ENCODE assay signal across 1 cellular context in the genomic region with DNA sequence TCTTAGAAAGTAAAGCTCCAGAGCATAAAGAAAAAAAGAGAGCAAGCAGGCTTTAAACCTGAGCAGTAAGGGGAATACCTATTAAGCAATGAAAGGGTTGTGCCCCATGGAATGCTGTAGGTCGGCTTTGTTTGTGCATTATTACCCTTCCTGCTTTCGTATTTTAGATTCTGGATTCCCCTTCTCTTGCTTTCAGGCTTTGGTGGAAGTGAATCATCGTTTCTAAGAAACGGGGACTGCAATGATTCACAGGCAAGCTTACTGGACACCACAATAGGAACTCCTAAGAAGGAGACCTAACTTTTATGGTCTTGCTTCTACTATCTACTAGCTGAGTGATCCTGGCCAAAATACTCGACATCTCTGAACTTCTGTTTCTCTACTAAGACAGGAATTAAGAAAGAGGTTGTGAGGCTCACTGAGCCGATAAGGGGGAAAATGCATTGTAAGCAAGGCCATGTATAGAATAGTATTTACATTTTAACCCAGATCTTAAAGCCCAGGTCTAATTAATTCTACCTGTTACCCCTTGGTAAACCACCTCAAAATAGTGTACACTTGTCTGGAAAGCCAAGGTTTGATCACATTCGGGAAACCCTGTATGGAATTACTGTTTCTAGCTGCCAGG.
TF ChIP-seq lines count a peak whose summit lies in the region.

No MANE protein-coding gene starts in this region.

TF ChIP-seq in GM12878, 131 proteins besides CTCF, POLR2A, EP300 and RAD21 (continued from another document):
- TF ChIP-seq LARP7 (IDR thresholded peaks at IDR 0.05) (no peak), JUND (IDR thresholded peaks at IDR 0.05; ENCODE audit: low read depth, low read length) (no peak), JUNB (IDR thresholded peaks at IDR 0.05) (peak; percentile 55; the same call in 1 of the 2 replicates), BRCA1 (IDR thresholded peaks at IDR 0.05; ENCODE audit: low read depth, low read length) (no peak), SMAD5 (IDR thresholded peaks at IDR 0.05; ENCODE audit: low read depth) (no peak), CBX5 (IDR thresholded peaks at IDR 0.05; ENCODE audit: low read depth) (no peak), BCL11A (IDR thresholded peaks at IDR 0.05; ENCODE audit: low read depth, low read length) (no peak), ZZZ3 (IDR thresholded peaks at IDR 0.05; ENCODE audit: control insufficient read depth, insufficient read length, low read depth) (no peak), STAT3 (IDR thresholded peaks at IDR 0.05; ENCODE audit: low read depth, low read length) (no peak), HDAC2 (IDR thresholded peaks at IDR 0.05) (no peak), TCF3 (IDR thresholded peaks at IDR 0.05; ENCODE audit: borderline replicate concordance, insufficient read depth, low read depth, low read length) (no peak), RUNX3 (IDR thresholded peaks at IDR 0.05; ENCODE audit: low read length) (peak; percentile 56; the same call in 1 of the 2 replicates), NFIC (IDR thresholded peaks at IDR 0.05; ENCODE audit: low read depth, low read length) (peak; percentile 32; the same call in 1 of the 2 replicates), IRF4 (IDR thresholded peaks at IDR 0.05; ENCODE audit: low read depth, low read length) (0 out of 2 replicates have a peak, but pooled peaks have one; percentile 26), CREM (IDR thresholded peaks at IDR 0.05; ENCODE audit: low read depth) (peak; percentile 36; the same call in 1 of the 2 replicates), IKZF2 (IDR thresholded peaks at IDR 0.05) (peak; percentile 69 to 75), RELA (IDR thresholded peaks at IDR 0.05; ENCODE audit: borderline replicate concordance, partially characterized antibody) (peak; percentile 44), ZNF622 (IDR thresholded peaks at IDR 0.05) (no peak), TCF7 (IDR thresholded peaks at IDR 0.05; ENCODE audit: borderline replicate concordance) (no peak), NFXL1 (IDR thresholded peaks at IDR 0.05; ENCODE audit: borderline replicate concordance) (no peak), ATF7 (IDR thresholded peaks at IDR 0.05; ENCODE audit: low read depth) (peak; percentile 63), MXI1 (IDR thresholded peaks at IDR 0.05; ENCODE audit: low read depth, low read length) (no peak; the same call in 1 of the 2 replicates), FOS (IDR thresholded peaks at IDR 0.05; ENCODE audit: borderline replicate concordance, extremely low read depth, insufficient read length) (no peak), PML (IDR thresholded peaks at IDR 0.05; ENCODE audit: low read length) (peak; percentile 30; the same call in 1 of the 2 replicates), DPF2 (IDR thresholded peaks at IDR 0.05) (no peak), MTA2 (IDR thresholded peaks at IDR 0.05; ENCODE audit: low read depth) (no peak; the same call in 1 of the 2 replicates), TCF12 (IDR thresholded peaks at IDR 0.05; ENCODE audit: low read depth, low read length) (no peak)
- TF ChIP-seq, protein P1, sequence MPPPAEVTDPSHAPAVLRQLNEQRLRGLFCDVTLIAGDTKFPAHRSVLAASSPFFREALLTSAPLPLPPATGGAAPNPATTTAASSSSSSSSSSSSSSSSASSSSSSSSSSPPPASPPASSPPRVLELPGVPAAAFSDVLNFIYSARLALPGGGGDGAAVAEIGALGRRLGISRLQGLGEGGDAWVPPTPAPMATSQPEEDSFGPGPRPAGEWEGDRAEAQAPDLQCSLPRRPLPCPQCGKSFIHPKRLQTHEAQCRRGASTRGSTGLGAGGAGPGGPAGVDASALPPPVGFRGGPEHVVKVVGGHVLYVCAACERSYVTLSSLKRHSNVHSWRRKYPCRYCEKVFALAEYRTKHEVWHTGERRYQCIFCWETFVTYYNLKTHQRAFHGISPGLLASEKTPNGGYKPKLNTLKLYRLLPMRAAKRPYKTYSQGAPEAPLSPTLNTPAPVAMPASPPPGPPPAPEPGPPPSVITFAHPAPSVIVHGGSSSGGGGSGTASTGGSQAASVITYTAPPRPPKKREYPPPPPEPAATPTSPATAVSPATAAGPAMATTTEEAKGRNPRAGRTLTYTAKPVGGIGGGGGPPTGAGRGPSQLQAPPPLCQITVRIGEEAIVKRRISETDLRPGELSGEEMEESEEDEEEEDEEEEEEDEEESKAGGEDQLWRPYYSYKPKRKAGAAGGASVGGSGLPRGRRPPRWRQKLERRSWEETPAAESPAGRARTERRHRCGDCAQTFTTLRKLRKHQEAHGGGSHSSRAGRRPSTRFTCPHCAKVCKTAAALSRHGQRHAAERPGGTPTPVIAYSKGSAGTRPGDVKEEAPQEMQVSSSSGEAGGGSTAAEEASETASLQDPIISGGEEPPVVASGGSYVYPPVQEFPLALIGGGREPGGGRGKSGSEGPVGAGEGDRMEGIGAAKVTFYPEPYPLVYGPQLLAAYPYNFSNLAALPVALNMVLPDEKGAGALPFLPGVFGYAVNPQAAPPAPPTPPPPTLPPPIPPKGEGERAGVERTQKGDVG (CRISPR knock-in tag; IDR thresholded peaks at IDR 0.05): no peak
- TF ChIP-seq, protein P2, sequence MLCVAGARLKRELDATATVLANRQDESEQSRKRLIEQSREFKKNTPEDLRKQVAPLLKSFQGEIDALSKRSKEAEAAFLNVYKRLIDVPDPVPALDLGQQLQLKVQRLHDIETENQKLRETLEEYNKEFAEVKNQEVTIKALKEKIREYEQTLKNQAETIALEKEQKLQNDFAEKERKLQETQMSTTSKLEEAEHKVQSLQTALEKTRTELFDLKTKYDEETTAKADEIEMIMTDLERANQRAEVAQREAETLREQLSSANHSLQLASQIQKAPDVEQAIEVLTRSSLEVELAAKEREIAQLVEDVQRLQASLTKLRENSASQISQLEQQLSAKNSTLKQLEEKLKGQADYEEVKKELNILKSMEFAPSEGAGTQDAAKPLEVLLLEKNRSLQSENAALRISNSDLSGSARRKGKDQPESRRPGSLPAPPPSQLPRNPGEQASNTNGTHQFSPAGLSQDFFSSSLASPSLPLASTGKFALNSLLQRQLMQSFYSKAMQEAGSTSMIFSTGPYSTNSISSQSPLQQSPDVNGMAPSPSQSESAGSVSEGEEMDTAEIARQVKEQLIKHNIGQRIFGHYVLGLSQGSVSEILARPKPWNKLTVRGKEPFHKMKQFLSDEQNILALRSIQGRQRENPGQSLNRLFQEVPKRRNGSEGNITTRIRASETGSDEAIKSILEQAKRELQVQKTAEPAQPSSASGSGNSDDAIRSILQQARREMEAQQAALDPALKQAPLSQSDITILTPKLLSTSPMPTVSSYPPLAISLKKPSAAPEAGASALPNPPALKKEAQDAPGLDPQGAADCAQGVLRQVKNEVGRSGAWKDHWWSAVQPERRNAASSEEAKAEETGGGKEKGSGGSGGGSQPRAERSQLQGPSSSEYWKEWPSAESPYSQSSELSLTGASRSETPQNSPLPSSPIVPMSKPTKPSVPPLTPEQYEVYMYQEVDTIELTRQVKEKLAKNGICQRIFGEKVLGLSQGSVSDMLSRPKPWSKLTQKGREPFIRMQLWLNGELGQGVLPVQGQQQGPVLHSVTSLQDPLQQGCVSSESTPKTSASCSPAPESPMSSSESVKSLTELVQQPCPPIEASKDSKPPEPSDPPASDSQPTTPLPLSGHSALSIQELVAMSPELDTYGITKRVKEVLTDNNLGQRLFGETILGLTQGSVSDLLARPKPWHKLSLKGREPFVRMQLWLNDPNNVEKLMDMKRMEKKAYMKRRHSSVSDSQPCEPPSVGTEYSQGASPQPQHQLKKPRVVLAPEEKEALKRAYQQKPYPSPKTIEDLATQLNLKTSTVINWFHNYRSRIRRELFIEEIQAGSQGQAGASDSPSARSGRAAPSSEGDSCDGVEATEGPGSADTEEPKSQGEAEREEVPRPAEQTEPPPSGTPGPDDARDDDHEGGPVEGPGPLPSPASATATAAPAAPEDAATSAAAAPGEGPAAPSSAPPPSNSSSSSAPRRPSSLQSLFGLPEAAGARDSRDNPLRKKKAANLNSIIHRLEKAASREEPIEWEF (IDR thresholded peaks at IDR 0.05; ENCODE audit: insufficient replicate concordance, low read depth, low read length): no peak
- TF ChIP-seq, protein P3, sequence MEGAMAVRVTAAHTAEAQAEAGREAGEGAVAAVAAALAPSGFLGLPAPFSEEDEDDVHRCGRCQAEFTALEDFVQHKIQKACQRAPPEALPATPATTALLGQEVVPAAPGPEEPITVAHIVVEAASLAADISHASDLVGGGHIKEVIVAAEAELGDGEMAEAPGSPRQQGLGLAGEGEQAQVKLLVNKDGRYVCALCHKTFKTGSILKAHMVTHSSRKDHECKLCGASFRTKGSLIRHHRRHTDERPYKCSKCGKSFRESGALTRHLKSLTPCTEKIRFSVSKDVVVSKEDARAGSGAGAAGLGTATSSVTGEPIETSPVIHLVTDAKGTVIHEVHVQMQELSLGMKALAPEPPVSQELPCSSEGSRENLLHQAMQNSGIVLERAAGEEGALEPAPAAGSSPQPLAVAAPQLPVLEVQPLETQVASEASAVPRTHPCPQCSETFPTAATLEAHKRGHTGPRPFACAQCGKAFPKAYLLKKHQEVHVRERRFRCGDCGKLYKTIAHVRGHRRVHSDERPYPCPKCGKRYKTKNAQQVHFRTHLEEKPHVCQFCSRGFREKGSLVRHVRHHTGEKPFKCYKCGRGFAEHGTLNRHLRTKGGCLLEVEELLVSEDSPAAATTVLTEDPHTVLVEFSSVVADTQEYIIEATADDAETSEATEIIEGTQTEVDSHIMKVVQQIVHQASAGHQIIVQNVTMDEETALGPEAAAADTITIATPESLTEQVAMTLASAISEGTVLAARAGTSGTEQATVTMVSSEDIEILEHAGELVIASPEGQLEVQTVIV (IDR thresholded peaks at IDR 0.05; ENCODE audit: borderline replicate concordance, partially characterized antibody): no peak
- TF ChIP-seq, protein P4, sequence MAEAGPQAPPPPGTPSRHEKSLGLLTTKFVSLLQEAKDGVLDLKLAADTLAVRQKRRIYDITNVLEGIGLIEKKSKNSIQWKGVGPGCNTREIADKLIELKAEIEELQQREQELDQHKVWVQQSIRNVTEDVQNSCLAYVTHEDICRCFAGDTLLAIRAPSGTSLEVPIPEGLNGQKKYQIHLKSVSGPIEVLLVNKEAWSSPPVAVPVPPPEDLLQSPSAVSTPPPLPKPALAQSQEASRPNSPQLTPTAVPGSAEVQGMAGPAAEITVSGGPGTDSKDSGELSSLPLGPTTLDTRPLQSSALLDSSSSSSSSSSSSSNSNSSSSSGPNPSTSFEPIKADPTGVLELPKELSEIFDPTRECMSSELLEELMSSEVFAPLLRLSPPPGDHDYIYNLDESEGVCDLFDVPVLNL (IDR thresholded peaks at IDR 0.05; ENCODE audit: low read depth, low read length): no peak
- TF ChIP-seq, protein P5, sequence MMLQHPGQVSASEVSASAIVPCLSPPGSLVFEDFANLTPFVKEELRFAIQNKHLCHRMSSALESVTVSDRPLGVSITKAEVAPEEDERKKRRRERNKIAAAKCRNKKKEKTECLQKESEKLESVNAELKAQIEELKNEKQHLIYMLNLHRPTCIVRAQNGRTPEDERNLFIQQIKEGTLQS (IDR thresholded peaks at IDR 0.05; ENCODE audit: borderline replicate concordance, extremely low read depth, low read depth, low read length): no peak
- TF ChIP-seq, protein P6, sequence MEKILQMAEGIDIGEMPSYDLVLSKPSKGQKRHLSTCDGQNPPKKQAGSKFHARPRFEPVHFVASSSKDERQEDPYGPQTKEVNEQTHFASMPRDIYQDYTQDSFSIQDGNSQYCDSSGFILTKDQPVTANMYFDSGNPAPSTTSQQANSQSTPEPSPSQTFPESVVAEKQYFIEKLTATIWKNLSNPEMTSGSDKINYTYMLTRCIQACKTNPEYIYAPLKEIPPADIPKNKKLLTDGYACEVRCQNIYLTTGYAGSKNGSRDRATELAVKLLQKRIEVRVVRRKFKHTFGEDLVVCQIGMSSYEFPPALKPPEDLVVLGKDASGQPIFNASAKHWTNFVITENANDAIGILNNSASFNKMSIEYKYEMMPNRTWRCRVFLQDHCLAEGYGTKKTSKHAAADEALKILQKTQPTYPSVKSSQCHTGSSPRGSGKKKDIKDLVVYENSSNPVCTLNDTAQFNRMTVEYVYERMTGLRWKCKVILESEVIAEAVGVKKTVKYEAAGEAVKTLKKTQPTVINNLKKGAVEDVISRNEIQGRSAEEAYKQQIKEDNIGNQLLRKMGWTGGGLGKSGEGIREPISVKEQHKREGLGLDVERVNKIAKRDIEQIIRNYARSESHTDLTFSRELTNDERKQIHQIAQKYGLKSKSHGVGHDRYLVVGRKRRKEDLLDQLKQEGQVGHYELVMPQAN (conservative IDR thresholded peaks at IDR 0.05): no peak
- TF ChIP-seq, protein P7, sequence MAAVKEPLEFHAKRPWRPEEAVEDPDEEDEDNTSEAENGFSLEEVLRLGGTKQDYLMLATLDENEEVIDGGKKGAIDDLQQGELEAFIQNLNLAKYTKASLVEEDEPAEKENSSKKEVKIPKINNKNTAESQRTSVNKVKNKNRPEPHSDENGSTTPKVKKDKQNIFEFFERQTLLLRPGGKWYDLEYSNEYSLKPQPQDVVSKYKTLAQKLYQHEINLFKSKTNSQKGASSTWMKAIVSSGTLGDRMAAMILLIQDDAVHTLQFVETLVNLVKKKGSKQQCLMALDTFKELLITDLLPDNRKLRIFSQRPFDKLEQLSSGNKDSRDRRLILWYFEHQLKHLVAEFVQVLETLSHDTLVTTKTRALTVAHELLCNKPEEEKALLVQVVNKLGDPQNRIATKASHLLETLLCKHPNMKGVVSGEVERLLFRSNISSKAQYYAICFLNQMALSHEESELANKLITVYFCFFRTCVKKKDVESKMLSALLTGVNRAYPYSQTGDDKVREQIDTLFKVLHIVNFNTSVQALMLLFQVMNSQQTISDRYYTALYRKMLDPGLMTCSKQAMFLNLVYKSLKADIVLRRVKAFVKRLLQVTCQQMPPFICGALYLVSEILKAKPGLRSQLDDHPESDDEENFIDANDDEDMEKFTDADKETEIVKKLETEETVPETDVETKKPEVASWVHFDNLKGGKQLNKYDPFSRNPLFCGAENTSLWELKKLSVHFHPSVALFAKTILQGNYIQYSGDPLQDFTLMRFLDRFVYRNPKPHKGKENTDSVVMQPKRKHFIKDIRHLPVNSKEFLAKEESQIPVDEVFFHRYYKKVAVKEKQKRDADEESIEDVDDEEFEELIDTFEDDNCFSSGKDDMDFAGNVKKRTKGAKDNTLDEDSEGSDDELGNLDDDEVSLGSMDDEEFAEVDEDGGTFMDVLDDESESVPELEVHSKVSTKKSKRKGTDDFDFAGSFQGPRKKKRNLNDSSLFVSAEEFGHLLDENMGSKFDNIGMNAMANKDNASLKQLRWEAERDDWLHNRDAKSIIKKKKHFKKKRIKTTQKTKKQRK (IDR thresholded peaks at IDR 0.05; ENCODE audit: low read depth, low read length): no peak
